ENCODE assay signal across 20 cellular contexts in genomic region chr15:39720081-39720480, GRCh38.
"Had no signal": no experiment of that assay in that cellular context is flagged by ENCODE, and none has a peak within 500 bp of the region (broad histone marks: within the 10 kb centered on the region; RNA-seq: fewer than 3 reads in every experiment).

No MANE protein-coding gene starts in this region.

- H3K27ac Mint-ChIP-seq: activated CD4-positive, alpha-beta memory T cell treated with anti-CD3 and anti-CD28 coated beads, Interleukin-2, amount 10 ng/mL, durations not matched to agents 7 days and 5 days; activated CD4-positive, alpha-beta T cell treated with anti-CD3 and anti-CD28 coated beads, Interleukin-2, amount 10 ng/mL, durations not matched to agents 24 days and 14 days; activated naive CD4-positive, alpha-beta T cell treated with anti-CD3 and anti-CD28 coated beads for 36 hours; activated naive CD8-positive, alpha-beta T cell treated with anti-CD3 and anti-CD28 coated beads, Interleukin-2, amount 10 ng/mL, durations not matched to agents 7 days and 5 days; activated T-cell treated with anti-CD3 and anti-CD28 coated beads, Interleukin-2, amount 50 U/mL, for 72 hours; nephron progenitor cell; stimulated activated effector memory CD8-positive, alpha-beta T cell treated with anti-CD3 and anti-CD28 coated beads, Interleukin-12 subunit alpha, Interleukin-12 subunit beta, amount 100 ng/mL, for 72 hours; stimulated activated naive CD8-positive, alpha-beta T cell treated with anti-CD3 and anti-CD28 coated beads, Interleukin-15, amount 100 ng/mL, for 72 hours had no signal

- H2AFZ ChIP-seq: parathyroid adenoma had no signal

- H3K27me3 ChIP-seq: heart right ventricle, tibial artery had no signal

- H3K36me3 ChIP-seq: heart right ventricle, tibial artery had no signal

- ATAC-seq: activated CD4-positive, CD25-positive, alpha-beta regulatory T cell treated with anti-CD3 and anti-CD28 coated beads, Interleukin-2, amount 50 U/mL, for 24 hours; activated T-cell treated with anti-CD3 and anti-CD28 coated beads, Interleukin-2, amount 50 U/mL, for 72 hours; heart right ventricle; left lobe of liver; right cardiac atrium; stimulated activated effector memory CD8-positive, alpha-beta T cell treated with anti-CD3 and anti-CD28 coated beads, Interleukin-12 subunit alpha, Interleukin-12 subunit beta, amount 100 ng/mL, for 72 hours; stimulated activated naive CD8-positive, alpha-beta T cell treated with anti-CD3 and anti-CD28 coated beads, Interleukin-15, amount 100 ng/mL, for 72 hours had no signal

- H3K36me3 Mint-ChIP-seq: activated naive CD8-positive, alpha-beta T cell treated with anti-CD3 and anti-CD28 coated beads, Interleukin-2, amount 10 ng/mL, durations not matched to agents 7 days and 5 days; stimulated activated effector memory CD8-positive, alpha-beta T cell treated with anti-CD3 and anti-CD28 coated beads, Interleukin-12 subunit alpha, Interleukin-12 subunit beta, amount 100 ng/mL, for 72 hours had no signal

- H3K9me3 Mint-ChIP-seq: activated CD4-positive, alpha-beta memory T cell treated with anti-CD3 and anti-CD28 coated beads, Interleukin-2, amount 10 ng/mL, durations not matched to agents 7 days and 5 days; activated CD4-positive, alpha-beta T cell treated with anti-CD3 and anti-CD28 coated beads, Interleukin-2, amount 10 ng/mL, durations not matched to agents 24 days and 14 days; activated naive CD4-positive, alpha-beta T cell treated with anti-CD3 and anti-CD28 coated beads for 36 hours; activated naive CD8-positive, alpha-beta T cell treated with anti-CD3 and anti-CD28 coated beads, Interleukin-2, amount 10 ng/mL, durations not matched to agents 7 days and 5 days; activated T-cell treated with anti-CD3 and anti-CD28 coated beads, Interleukin-2, amount 50 U/mL, for 72 hours; nephron progenitor cell; stimulated activated effector memory CD8-positive, alpha-beta T cell treated with anti-CD3 and anti-CD28 coated beads, Interleukin-12 subunit alpha, Interleukin-12 subunit beta, amount 100 ng/mL, for 72 hours; stimulated activated naive CD8-positive, alpha-beta T cell treated with anti-CD3 and anti-CD28 coated beads, Interleukin-15, amount 100 ng/mL, for 72 hours had no signal

- DNase-seq: activated CD4-positive, alpha-beta memory T cell treated with anti-CD3 and anti-CD28 coated beads, Interleukin-2, amount 10 ng/mL, durations not matched to agents 7 days and 5 days; activated CD4-positive, alpha-beta T cell treated with anti-CD3 and anti-CD28 coated beads, Interleukin-2, amount 10 ng/mL, durations not matched to agents 24 days and 14 days; activated effector memory CD4-positive, alpha-beta T cell treated with Interleukin-2 at 50 U/mL for 16 hours; activated naive CD4-positive, alpha-beta T cell treated with anti-CD3 and anti-CD28 coated beads for 36 hours; activated naive CD8-positive, alpha-beta T cell treated with anti-CD3 and anti-CD28 coated beads, Interleukin-2, amount 10 ng/mL, durations not matched to agents 7 days and 5 days; activated T-cell treated with anti-CD3 and anti-CD28 coated beads, Interleukin-2, amount 50 U/mL, for 72 hours; amygdala; heart right ventricle; midbrain; nephron progenitor cell; right cardiac atrium; stimulated activated CD4-positive, alpha-beta T cell treated with anti-CD3 and anti-CD28 coated beads, Interleukin-2, amount 100 ng/mL, for 24 hours; stimulated activated naive CD8-positive, alpha-beta T cell treated with anti-CD3 and anti-CD28 coated beads, Interleukin-15, amount 100 ng/mL, for 72 hours; tibial artery had no signal

- H3K79me2 ChIP-seq: parathyroid adenoma had no signal

- H3K4me1 ChIP-seq: heart right ventricle, parathyroid adenoma, tibial artery had no signal

- H3K27me3 Mint-ChIP-seq: activated CD4-positive, alpha-beta memory T cell treated with anti-CD3 and anti-CD28 coated beads, Interleukin-2, amount 10 ng/mL, durations not matched to agents 7 days and 5 days; stimulated activated naive CD8-positive, alpha-beta T cell treated with anti-CD3 and anti-CD28 coated beads, Interleukin-15, amount 100 ng/mL, for 72 hours had no signal

- H3K4me1 Mint-ChIP-seq: activated CD4-positive, alpha-beta T cell treated with anti-CD3 and anti-CD28 coated beads, Interleukin-2, amount 10 ng/mL, durations not matched to agents 24 days and 14 days had no signal

- H3K4me3 ChIP-seq: heart right ventricle, lung, skin epidermis, tibial artery had no signal

- H3K4me3 Mint-ChIP-seq: activated CD4-positive, alpha-beta memory T cell treated with anti-CD3 and anti-CD28 coated beads, Interleukin-2, amount 10 ng/mL, durations not matched to agents 7 days and 5 days; activated CD4-positive, alpha-beta T cell treated with anti-CD3 and anti-CD28 coated beads, Interleukin-2, amount 10 ng/mL, durations not matched to agents 24 days and 14 days; activated naive CD4-positive, alpha-beta T cell treated with anti-CD3 and anti-CD28 coated beads for 36 hours; activated naive CD8-positive, alpha-beta T cell treated with anti-CD3 and anti-CD28 coated beads, Interleukin-2, amount 10 ng/mL, durations not matched to agents 7 days and 5 days; activated T-cell treated with anti-CD3 and anti-CD28 coated beads, Interleukin-2, amount 50 U/mL, for 72 hours; nephron progenitor cell; stimulated activated effector memory CD8-positive, alpha-beta T cell treated with anti-CD3 and anti-CD28 coated beads, Interleukin-12 subunit alpha, Interleukin-12 subunit beta, amount 100 ng/mL, for 72 hours; stimulated activated naive CD8-positive, alpha-beta T cell treated with anti-CD3 and anti-CD28 coated beads, Interleukin-15, amount 100 ng/mL, for 72 hours had no signal

- H3K27ac ChIP-seq: heart right ventricle, parathyroid adenoma, tibial artery had no signal

- H3K9me3 ChIP-seq: heart right ventricle, tibial artery had no signal

- H3K9ac ChIP-seq: parathyroid adenoma had no signal
